8 cellular contexts compared by ENCODE assay signal in genomic region chr14:69151458-69152180, GRCh38. TPM values are rescaled to one million over a fixed set of nuclear protein-coding genes. Genes with fewer than 3 reads are reported as not detected.
DNase-seq lines count a peak whose midpoint lies in the region; ATAC-seq and TF ChIP-seq lines count a peak whose summit lies in the region.

No MANE protein-coding gene starts in this region.

- TF ChIP-seq POLR2A in heart left ventricle (IDR thresholded peaks at IDR 0.05) (peak in 1 of 2 donors; percentile 23), upper lobe of left lung (IDR thresholded peaks at IDR 0.05) (peak in 2 of 4 donors; percentile 48 to 50)

- H2AFZ ChIP-seq in DND-41 (ENCODE audit: low read depth, low read length): peak overlapping the region; percentile 93

- H3K4me3 ChIP-seq in DND-41 (ENCODE audit: low read depth in 1 of 2, low read length in 2 of 2) (peak overlapping the region; percentile 87 to 92), HAP-1 (peak overlapping the region; percentile 77), adipocyte (ENCODE audit: low read length) (peak overlapping the region; percentile 97), heart left ventricle (peak overlapping the region; percentile 74 to 97 (median 90)), upper lobe of left lung (peak overlapping the region; percentile 66 to 95 (median 90))

- WGBS in heart left ventricle, 4 donors: 0 to 1% (median 1%) methylated on average over 28 to 57 of the region's 57 CpGs
- WGBS in upper lobe of left lung, 2 donors: 0 to 1% methylated on average over 6 to 36 of the region's 57 CpGs

- intact Hi-C loops in heart left ventricle (cut with DNase I): loop anchor here in 7 of 10 donors (2.0 to 10.0 kb wide), 6 partner anchors 21 to 213 kb away; partner anchors contain the start of gene EXD2 (in 5 of the 7)

- peak overlapping the region; percentile 91 for H3K9ac ChIP-seq in DND-41 (ENCODE audit: low read depth, low read length)
- H3K9ac ChIP-seq in adipocyte (ENCODE audit: low read length): peak overlapping the region; percentile 98

- H3K4me1 ChIP-seq in DND-41 (ENCODE audit: insufficient read depth, low read length): peaks cover 29% of the 10 kb centered on the region
- H3K4me1 ChIP-seq in HAP-1: peaks cover 4% of the 10 kb centered on the region; the same call in 1 of the 2 replicates
- peaks cover 54% of the 10 kb centered on the region for H3K4me1 ChIP-seq in adipocyte (ENCODE audit: control insufficient read depth, insufficient read depth, low read length)
- peaks cover 9 to 52% (median 27%) of the 10 kb centered on the region in 12 donors for H3K4me1 ChIP-seq in heart left ventricle
- H3K4me1 ChIP-seq in upper lobe of left lung: peaks cover 21 to 33% (median 26%) of the 10 kb centered on the region in 4 donors

- no peak for TF ChIP-seq EP300 in upper lobe of left lung (IDR thresholded peaks at IDR 0.05)

- peaks cover 17% of the 10 kb centered on the region for H3K36me3 ChIP-seq in DND-41 (ENCODE audit: insufficient read depth, low read length)
- H3K36me3 ChIP-seq in HAP-1 (replicated peaks): peaks cover 4% of the 10 kb centered on the region; the same call in 1 of the 2 replicates
- peaks cover 22% of the 10 kb centered on the region for H3K36me3 ChIP-seq in adipocyte (ENCODE audit: control insufficient read depth, insufficient read depth, low read length, severe bottlenecking)
- H3K36me3 ChIP-seq in heart left ventricle: peaks cover 0 to 27% (median 18%) of the 10 kb centered on the region in 9 donors
- peaks cover 0 to 12% (median 1%) of the 10 kb centered on the region in 4 donors for H3K36me3 ChIP-seq in upper lobe of left lung

- DNase-seq in DND-41 (peak; percentile 81), HAP-1 (ENCODE audit: low spot score in 2 of 2) (peak; percentile 68 to 86), MV-4-11 (lab: John Stamatoyannopoulos, UW) (peak; percentile 45), SW480 (ENCODE audit: low spot score) (peak; percentile 87), adipocyte (ENCODE audit: low read depth) (peak; percentile 82), heart left ventricle (peak; percentile 76 to 86 (median 79)), pons (ENCODE audit: low spot score) (peak; percentile 61), upper lobe of left lung (peak; percentile 88 to 96)

- peaks cover 53% of the 10 kb centered on the region for H3K79me2 ChIP-seq in DND-41 (ENCODE audit: insufficient read depth, low read length)

- H3K4me2 ChIP-seq in DND-41 (ENCODE audit: insufficient read depth, low read length): peak overlapping the region; percentile 93

- peaks cover 8% of the 10 kb centered on the region; the same call in 1 of the 2 replicates for H4K20me1 ChIP-seq in DND-41 (ENCODE audit: insufficient read depth, low read length)

- ATAC-seq in DND-41 (ENCODE audit: insufficient read depth, low read depth) (peak; percentile 70), heart left ventricle (peak; percentile 43 to 80 (median 74)), upper lobe of left lung (ENCODE audit: low FRiP score in 2 of 2) (peak; percentile 83 to 86)

- H3K27ac ChIP-seq in DND-41 (ENCODE audit: low read length): peak overlapping the region; percentile 78
- H3K27ac ChIP-seq in heart left ventricle: peak overlapping the region; percentile 81 to 99 (median 96)
- H3K27ac ChIP-seq in upper lobe of left lung: peak overlapping the region; percentile 94 to 96 (median 95)

- peaks cover 22% of the 10 kb centered on the region for H3K27me3 ChIP-seq in DND-41 (ENCODE audit: insufficient read depth, low read length, poor library complexity)
- no peaks in the 10 kb centered on the region for H3K27me3 ChIP-seq in HAP-1 (ENCODE audit: low read depth)
- no peaks in the 10 kb centered on the region for H3K27me3 ChIP-seq in adipocyte (replicated peaks; ENCODE audit: control insufficient read depth, insufficient read depth, low read length)
- no peaks in the 10 kb centered on the region for H3K27me3 ChIP-seq in heart left ventricle
- H3K27me3 ChIP-seq in upper lobe of left lung: no peaks in the 10 kb centered on the region

- no peaks in the 10 kb centered on the region for H3K9me3 ChIP-seq in DND-41 (ENCODE audit: insufficient read depth, low read length, severe bottlenecking)
- no peaks in the 10 kb centered on the region for H3K9me3 ChIP-seq in HAP-1
- H3K9me3 ChIP-seq in adipocyte (ENCODE audit: control insufficient read depth, low read length): no peaks in the 10 kb centered on the region
- H3K9me3 ChIP-seq in heart left ventricle: no peaks in the 10 kb centered on the region
- no peaks in the 10 kb centered on the region for H3K9me3 ChIP-seq in upper lobe of left lung

- TF ChIP-seq CTCF in DND-41 (IDR thresholded peaks at IDR 0.05; ENCODE audit: borderline replicate concordance, extremely low read depth, low read length, poor library complexity, severe bottlenecking): peak; percentile 67
- TF ChIP-seq CTCF in heart left ventricle (IDR thresholded peaks at IDR 0.05): peak; percentile 41 to 70 (median 55)
- TF ChIP-seq CTCF in upper lobe of left lung (IDR thresholded peaks at IDR 0.05): peak; percentile 56 to 84 (median 68)

- in situ Hi-C loops in HAP-1 (cut with MboI; ENCODE audit: low sequenced_read_pairs): no loop called here

RNA-seq across cellular contexts. Expression of gene DCAF5, which starts 1.3 kb away (rescaled TPM):
- total RNA-seq in heart left ventricle (10 to 100 TPM; 44.8 to 71.7 (median 58.8) TPM), upper lobe of left lung (10 to 100 TPM; 37.7 to 78.6 (median 49.0) TPM)
- polyA plus RNA-seq in heart left ventricle: 10 to 100 TPM; 16.8 to 38.9 TPM

RNA-seq across cellular contexts. Expression of gene EXD2, which starts 39.7 kb away (rescaled TPM):
- total RNA-seq in heart left ventricle (10 to 100 TPM; 13.9 to 20.9 (median 16.1) TPM), upper lobe of left lung (10 to 100 TPM; 18.4 to 30.4 (median 21.1) TPM)
- polyA plus RNA-seq in heart left ventricle: 10 to 100 TPM in 1 of 2 donors, 1 to 10 TPM in 1; 7.2 to 20.6 TPM

Comparison
In these comparisons a context has a peak if more than half of its experiments do, and no peak if none do; other contexts are left out.
1. Peak in every context shown above with its lines: DNase-seq, ATAC-seq, H3K4me3 ChIP-seq and H3K27ac ChIP-seq.